13 cellular contexts compared by ENCODE assay signal in the genomic region with DNA sequence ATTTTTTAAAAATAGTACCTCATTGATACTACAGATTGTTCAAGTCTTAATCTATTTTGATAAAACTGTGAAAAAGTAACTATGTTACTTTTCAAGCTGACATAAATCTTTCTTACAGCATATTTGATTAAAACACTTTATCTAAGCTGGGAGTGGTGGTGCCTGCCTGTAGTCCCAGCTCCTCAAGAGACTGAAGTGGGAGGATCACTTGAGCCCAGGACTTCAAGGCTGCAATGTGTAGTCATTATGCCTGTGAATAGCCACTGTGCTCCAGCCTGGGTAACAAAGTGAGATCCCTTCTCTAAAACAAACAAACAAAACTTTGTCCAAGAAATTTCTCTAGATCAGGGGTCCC. TPM values are rescaled to one million over a fixed set of nuclear protein-coding genes. Genes with fewer than 3 reads are reported as not detected.
A peak's percentile ranks its signal among the peaks of the same experiment; 100 is the strongest.
DNase-seq lines count a peak whose midpoint lies in the region; ATAC-seq, FAIRE-seq and TF ChIP-seq lines count a peak whose summit lies in the region.
"Had no signal": no experiment of that assay in that cellular context is flagged by ENCODE, and none has a peak within 500 bp of the region (broad histone marks: within the 10 kb centered on the region; RNA-seq: fewer than 3 reads in every experiment).

No MANE protein-coding gene starts in this region.

- H3K27ac ChIP-seq in GM23338 (ENCODE audit: low read depth): no peak overlapping the region
- peak overlapping the region; percentile 51 for H3K27ac ChIP-seq in RWPE2 (ENCODE audit: poor library complexity, severe bottlenecking)
- H3K27ac ChIP-seq in mesodermal cell (ENCODE audit: low read depth, low read length, severe bottlenecking): peak overlapping the region; percentile 54
- H3K27ac ChIP-seq in neural progenitor cell: no peak overlapping the region
- H3K27ac ChIP-seq: heart right ventricle had no signal

- H3K27me3 ChIP-seq in GM23338 (ENCODE audit: insufficient read depth): no peaks in the 10 kb centered on the region
- no peaks in the 10 kb centered on the region for H3K27me3 ChIP-seq in RWPE2 (ENCODE audit: insufficient read depth, poor library complexity, severe bottlenecking)
- no peaks in the 10 kb centered on the region for H3K27me3 ChIP-seq in neural progenitor cell
- H3K27me3 ChIP-seq: heart right ventricle had no signal

- H3K36me3 ChIP-seq in GM23338 (ENCODE audit: insufficient read depth) (no peaks in the 10 kb centered on the region), RWPE2 (ENCODE audit: low read depth) (0 out of 2 replicates have a peak, but pooled peaks cover 6% of the 10 kb centered on the region), mesodermal cell (ENCODE audit: control insufficient read depth, insufficient read depth, low read length) (no peaks in the 10 kb centered on the region), neural progenitor cell (no peaks in the 10 kb centered on the region)
- H3K36me3 ChIP-seq: heart right ventricle had no signal

- POLR2A ChIA-PET in naive thymus-derived CD8-positive, alpha-beta T cell (lab: Charles Lee): no interaction called here

- H3K4me3 Mint-ChIP-seq in Calu3 (ENCODE audit: low read depth, unreplicated experiment) (no peak overlapping the region), GM23338 (no peak overlapping the region), neural progenitor cell (no peak overlapping the region)
- no peak overlapping the region for H3K4me3 Mint-ChIP-seq in naive thymus-derived CD8-positive, alpha-beta T cell
- H3K4me3 Mint-ChIP-seq in activated T-helper 2 cell treated with anti-CD3 and anti-CD28 coated beads, Interferon-gamma antibody, Interleukin-2, Interleukin-4, amounts not matched to agents 10 μg/mL and 5 μg/mL and 100 μg/mL, durations not matched to agents 14 hours and 24 hours and 36 hours (ENCODE audit: low read depth): no peak overlapping the region
- H3K4me3 Mint-ChIP-seq: activated CD4-positive, alpha-beta memory T cell treated with anti-CD3 and anti-CD28 coated beads for 36 hours had no signal

- H3K4me3 ChIP-seq in GM23338 (no peak overlapping the region), RWPE2 (ENCODE audit: severe bottlenecking) (no peak overlapping the region), mesodermal cell (ENCODE audit: extremely low read depth, insufficient read depth, low read length, poor library complexity, severe bottlenecking) (no peak overlapping the region), neural progenitor cell (no peak overlapping the region)
- H3K4me3 ChIP-seq: heart right ventricle had no signal

- H3K79me2 ChIP-seq in GM23338 (replicated peaks; ENCODE audit: insufficient read depth) (no peaks in the 10 kb centered on the region), neural progenitor cell (ENCODE audit: low read depth) (no peaks in the 10 kb centered on the region)

- H3K4me2 ChIP-seq in GM23338: no peak overlapping the region
- no peak overlapping the region for H3K4me2 ChIP-seq in neural progenitor cell

- H3K9me3 Mint-ChIP-seq in Calu3 (ENCODE audit: low read depth, unreplicated experiment): no peaks in the 10 kb centered on the region
- no peaks in the 10 kb centered on the region for H3K9me3 Mint-ChIP-seq in GM23338
- H3K9me3 Mint-ChIP-seq in naive thymus-derived CD8-positive, alpha-beta T cell: no peaks in the 10 kb centered on the region
- H3K9me3 Mint-ChIP-seq in neural progenitor cell: no peaks in the 10 kb centered on the region
- no peaks in the 10 kb centered on the region for H3K9me3 Mint-ChIP-seq in activated T-helper 2 cell treated with anti-CD3 and anti-CD28 coated beads, Interferon-gamma antibody, Interleukin-2, Interleukin-4, amounts not matched to agents 10 μg/mL and 5 μg/mL and 100 μg/mL, durations not matched to agents 14 hours and 24 hours and 36 hours
- H3K9me3 Mint-ChIP-seq: activated CD4-positive, alpha-beta memory T cell treated with anti-CD3 and anti-CD28 coated beads for 36 hours had no signal

- no peaks in the 10 kb centered on the region for H3K9me2 ChIP-seq in GM23338 (ENCODE audit: insufficient read depth)

- H3K36me3 Mint-ChIP-seq in Calu3 (ENCODE audit: insufficient read depth, unreplicated experiment) (no peaks in the 10 kb centered on the region), GM23338 (ENCODE audit: low read depth) (no peaks in the 10 kb centered on the region), neural progenitor cell (no peaks in the 10 kb centered on the region)
- H3K36me3 Mint-ChIP-seq in naive thymus-derived CD8-positive, alpha-beta T cell: no peaks in the 10 kb centered on the region
- H3K36me3 Mint-ChIP-seq in activated T-helper 2 cell treated with anti-CD3 and anti-CD28 coated beads, Interferon-gamma antibody, Interleukin-2, Interleukin-4, amounts not matched to agents 10 μg/mL and 5 μg/mL and 100 μg/mL, durations not matched to agents 14 hours and 24 hours and 36 hours (ENCODE audit: low read depth): no peaks in the 10 kb centered on the region
- H3K36me3 Mint-ChIP-seq: activated CD4-positive, alpha-beta memory T cell treated with anti-CD3 and anti-CD28 coated beads for 36 hours had no signal

- BruUV-seq in Calu3 (replicated peaks; lab: Mats Ljungman, UMichigan): no TSS peak

- no peaks in the 10 kb centered on the region for H4K20me1 ChIP-seq in GM23338 (replicated peaks; ENCODE audit: insufficient read depth)
- no peaks in the 10 kb centered on the region for H4K20me1 ChIP-seq in neural progenitor cell (ENCODE audit: low read depth)

- H3K27me3 Mint-ChIP-seq in Calu3 (ENCODE audit: unreplicated experiment) (no peaks in the 10 kb centered on the region), GM23338 (ENCODE audit: insufficient read depth, low read depth, poor library complexity) (peaks cover 5% of the 10 kb centered on the region), neural progenitor cell (ENCODE audit: insufficient read depth, low read depth) (no peaks in the 10 kb centered on the region)
- H3K27me3 Mint-ChIP-seq in naive thymus-derived CD8-positive, alpha-beta T cell: no peaks in the 10 kb centered on the region
- H3K27me3 Mint-ChIP-seq in activated T-helper 2 cell treated with anti-CD3 and anti-CD28 coated beads, Interferon-gamma antibody, Interleukin-2, Interleukin-4, amounts not matched to agents 10 μg/mL and 5 μg/mL and 100 μg/mL, durations not matched to agents 14 hours and 24 hours and 36 hours (ENCODE audit: low read depth): no peaks in the 10 kb centered on the region
- H3K27me3 Mint-ChIP-seq: activated CD4-positive, alpha-beta memory T cell treated with anti-CD3 and anti-CD28 coated beads for 36 hours had no signal

- H2AFZ ChIP-seq in GM23338 (peak overlapping the region; percentile 45; the same call in 1 of the 2 replicates), neural progenitor cell (replicated peaks) (no peak overlapping the region)

- FAIRE-seq in RCC 7860 (lab: Jason Lieb, UNC): no peak

- intact Hi-C loops in Calu3 (cut with micrococcal nuclease; ENCODE audit: unreplicated experiment): loop anchor here (2.0 to 5.0 kb wide), 2 partner anchors 36 to 62 kb away; no protein-coding TSS in a partner anchor
- intact Hi-C loops in activated T-helper 2 cell treated with anti-CD3 and anti-CD28 coated beads, Interferon-gamma antibody, Interleukin-2, Interleukin-4, amounts not matched to agents 10 μg/mL and 5 μg/mL and 100 μg/mL, durations not matched to agents 14 hours and 24 hours and 36 hours (cut with micrococcal nuclease): loop anchor here (10.0 kb wide), 1 partner anchor 188 kb away; no protein-coding TSS in a partner anchor

- H3K9ac ChIP-seq in neural progenitor cell: no peak overlapping the region

- peak; percentile 13 for TF ChIP-seq CTCF in Calu3 (IDR thresholded peaks at IDR 0.05; ENCODE audit: unreplicated experiment)
- no peak for TF ChIP-seq CTCF in GM23338 (conservative IDR thresholded peaks at IDR 0.05; ENCODE audit: low read depth in 2 of 2)
- TF ChIP-seq CTCF in RWPE2 (IDR thresholded peaks at IDR 0.05; ENCODE audit: poor library complexity, severe bottlenecking): peak; percentile 81
- no peak for TF ChIP-seq CTCF in neural progenitor cell (IDR thresholded peaks at IDR 0.05)

- DNase-seq in Calu3: no peak
- no peak for DNase-seq in GM23338 (ENCODE audit: low spot score)
- DNase-seq in RWPE2 (ENCODE audit: low spot score): no peak
- no peak for DNase-seq in naive thymus-derived CD8-positive, alpha-beta T cell
- DNase-seq in neural progenitor cell (ENCODE audit: low spot score): no peak
- no peak for DNase-seq in RCC 7860 (ENCODE audit: low spot score)
- no peak for DNase-seq in activated T-helper 2 cell treated with anti-CD3 and anti-CD28 coated beads, Interferon-gamma antibody, Interleukin-2, Interleukin-4, amounts not matched to agents 10 μg/mL and 5 μg/mL and 100 μg/mL, durations not matched to agents 14 hours and 24 hours and 36 hours (ENCODE audit: low spot score)
- DNase-seq: activated CD4-positive, alpha-beta memory T cell treated with anti-CD3 and anti-CD28 coated beads for 36 hours; heart right ventricle; NCI-H1092; occipital lobe; stimulated activated CD4-positive, alpha-beta T cell treated with anti-CD3 and anti-CD28 coated beads, Interleukin-2, amount 100 ng/mL, for 24 hours had no signal

- CTCF ChIA-PET in Calu3 (lab: Charles Lee): interaction anchor here (0.6 to 1.3 kb wide), 3 partner anchors 11 to 206 kb away, joined by 3 read pairs; no protein-coding TSS in a partner anchor

- H3F3A ChIP-seq in GM23338 (replicated peaks; ENCODE audit: low read depth) (no peaks in the 10 kb centered on the region), neural progenitor cell (ENCODE audit: low read depth) (no peaks in the 10 kb centered on the region)

- peaks cover 29% of the 10 kb centered on the region for H3K4me1 Mint-ChIP-seq in Calu3 (ENCODE audit: low read depth, unreplicated experiment)
- no peaks in the 10 kb centered on the region; the same call in 2 of the 3 replicates for H3K4me1 Mint-ChIP-seq in GM23338
- peaks cover 0 to 7% (median 1%) of the 10 kb centered on the region in 4 donors for H3K4me1 Mint-ChIP-seq in naive thymus-derived CD8-positive, alpha-beta T cell
- H3K4me1 Mint-ChIP-seq in neural progenitor cell: peaks cover 6% of the 10 kb centered on the region
- H3K4me1 Mint-ChIP-seq in activated T-helper 2 cell treated with anti-CD3 and anti-CD28 coated beads, Interferon-gamma antibody, Interleukin-2, Interleukin-4, amounts not matched to agents 10 μg/mL and 5 μg/mL and 100 μg/mL, durations not matched to agents 14 hours and 24 hours and 36 hours (ENCODE audit: low read depth): no peaks in the 10 kb centered on the region

- H3K9me3 ChIP-seq in RWPE2 (ENCODE audit: severe bottlenecking) (no peaks in the 10 kb centered on the region), mesodermal cell (ENCODE audit: control insufficient read depth, low read length) (no peaks in the 10 kb centered on the region), neural progenitor cell (ENCODE audit: low read depth) (no peaks in the 10 kb centered on the region)
- H3K9me3 ChIP-seq: heart right ventricle had no signal

- no peaks in the 10 kb centered on the region for H3K4me1 ChIP-seq in GM23338 (ENCODE audit: insufficient read depth)
- H3K4me1 ChIP-seq in RWPE2 (ENCODE audit: insufficient read depth, poor library complexity, severe bottlenecking): peaks cover 17% of the 10 kb centered on the region
- no peaks in the 10 kb centered on the region for H3K4me1 ChIP-seq in mesodermal cell (ENCODE audit: control insufficient read depth, insufficient read depth, low read length, poor library complexity, severe bottlenecking)
- H3K4me1 ChIP-seq in neural progenitor cell: no peaks in the 10 kb centered on the region
- H3K4me1 ChIP-seq: heart right ventricle had no signal

- ATAC-seq in GM23338 (peak; percentile 38; the same call in 2 of the 3 replicates), RWPE2 (ENCODE audit: low read depth) (peak; percentile 5; the same call in 1 of the 3 replicates)
- ATAC-seq in naive thymus-derived CD8-positive, alpha-beta T cell: no peak
- ATAC-seq: heart right ventricle had no signal

- H3K27ac Mint-ChIP-seq in Calu3 (ENCODE audit: unreplicated experiment) (peak overlapping the region; percentile 70), GM23338 (no peak overlapping the region), neural progenitor cell (no peak overlapping the region)
- H3K27ac Mint-ChIP-seq in naive thymus-derived CD8-positive, alpha-beta T cell: no peak overlapping the region
- no peak overlapping the region for H3K27ac Mint-ChIP-seq in activated T-helper 2 cell treated with anti-CD3 and anti-CD28 coated beads, Interferon-gamma antibody, Interleukin-2, Interleukin-4, amounts not matched to agents 10 μg/mL and 5 μg/mL and 100 μg/mL, durations not matched to agents 14 hours and 24 hours and 36 hours
- H3K27ac Mint-ChIP-seq: activated CD4-positive, alpha-beta memory T cell treated with anti-CD3 and anti-CD28 coated beads for 36 hours had no signal

RNA-seq across cellular contexts. Expression of gene NEDD4, which starts 59.6 kb away (rescaled TPM):
- 48.0 and 56.8 TPM in 2 replicates for total RNA-seq in Calu3 (2022)
- 6.6 and 7.2 TPM in 2 replicates for total RNA-seq in GM23338 (2014; rRNA removed; shearing (Covaris generic))
- 2.1 and 2.5 TPM in 2 replicates for polyA plus RNA-seq in GM23338 (2016; fragmentation: Nextera tagmentation; extraction: Ambion mirVana)
- 17.4 TPM for polyA plus RNA-seq in mesodermal cell (2013, experiment 1 of 2)
- polyA plus RNA-seq in mesodermal cell (2013, experiment 2 of 2): 18.4 TPM
- total RNA-seq in naive thymus-derived CD8-positive, alpha-beta T cell: 1 to 10 TPM; 3.2 to 4.1 TPM
- polyA plus RNA-seq in naive thymus-derived CD8-positive, alpha-beta T cell: 1 to 10 TPM; 2.3 to 4.6 (median 3.7) TPM
- 16.1 and 36.7 TPM in 2 replicates for total RNA-seq in neural progenitor cell (ENCODE audit: low replicate concordance)
- 10.2 and 13.9 TPM in 2 replicates for total RNA-seq in activated T-helper 2 cell treated with anti-CD3 and anti-CD28 coated beads, Interferon-gamma antibody, Interleukin-2, Interleukin-4, amounts not matched to agents 10 μg/mL and 5 μg/mL and 100 μg/mL, durations not matched to agents 14 hours and 24 hours and 36 hours

Comparison
In these comparisons a context has a peak if more than half of its experiments do, and no peak if none do; other contexts are left out.
1. CTCF ChIP-seq: peak in Calu3 (single experiment) and RWPE2 (single experiment); none in GM23338 (0 of 2) and neural progenitor cell (single experiment).
2. ATAC-seq: peak in GM23338 (single experiment) and RWPE2 (single experiment); none in naive thymus-derived CD8-positive, alpha-beta T cell (0 of 2).
3. H3K27ac ChIP-seq: peak in RWPE2 (single experiment) and mesodermal cell (single experiment); none in GM23338 (single experiment) and neural progenitor cell (single experiment).